ENCODE assay signal across 8 cellular contexts in the genomic region with DNA sequence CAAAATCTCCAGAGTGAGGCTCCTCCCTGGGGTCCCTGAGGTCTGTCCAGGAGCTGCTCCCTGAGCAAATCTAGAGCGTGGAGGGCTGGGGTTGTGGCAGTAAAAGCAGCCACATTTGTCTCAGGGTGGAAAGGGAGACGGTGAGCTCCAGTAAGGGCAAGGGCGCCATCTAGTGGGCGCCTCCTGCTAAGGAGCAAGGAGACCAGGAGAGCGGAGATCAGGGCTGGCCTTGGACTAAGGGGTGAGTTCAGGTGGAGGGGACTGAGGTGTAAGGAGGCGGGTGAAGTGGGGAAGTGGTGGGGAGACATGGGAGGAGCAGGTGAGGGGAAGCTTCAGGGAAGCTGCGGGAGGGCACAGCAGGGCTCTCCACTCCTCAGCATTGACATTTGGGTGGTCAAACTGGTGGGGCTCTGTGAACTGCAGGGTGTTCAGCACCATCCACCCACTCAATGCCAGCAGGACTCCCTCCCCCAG. TPM values are rescaled to one million over a fixed set of nuclear protein-coding genes. Genes with fewer than 3 reads are reported as not detected.
A peak's percentile ranks its signal among the peaks of the same experiment; 100 is the strongest.
DNase-seq lines count a peak whose midpoint lies in the region; TF ChIP-seq lines count a peak whose summit lies in the region.

No MANE protein-coding gene starts in this region.

- H3K36me3 Mint-ChIP-seq in osteocyte (ENCODE audit: unreplicated experiment) = no peaks in the 10 kb centered on the region

- H3K27me3 Mint-ChIP-seq in osteocyte (ENCODE audit: unreplicated experiment) = peaks cover 41% of the 10 kb centered on the region

- peak; percentile 76 for DNase-seq in DMS79 treated with DMSO at 0.1 percent for 48 hours (lab: John Stamatoyannopoulos, UW)
- peak; percentile 56 for DNase-seq in LHCN-M2 (ENCODE audit: low read depth)
- DNase-seq in RKO (ENCODE audit: low spot score) = peak; percentile 72
- DNase-seq in activated T-helper 1 cell treated with Interleukin-2 at 50 U/mL for 16 hours (ENCODE audit: low read depth) = peak; percentile 67
- peak; percentile 62 for DNase-seq in fibroblast of villous mesenchyme (ENCODE audit: low read depth)
- peak; percentile 90 for DNase-seq in osteocyte (ENCODE audit: extremely low spot score, unreplicated experiment)
- peak; percentile 66 to 75 for DNase-seq in thyroid gland
- no peak for DNase-seq in cerebellar nuclear complex (lab: John Stamatoyannopoulos, UW)

- H3K9me3 ChIP-seq in thyroid gland = no peaks in the 10 kb centered on the region

- no peak for TF ChIP-seq POLR2A in thyroid gland (IDR thresholded peaks at IDR 0.05)

- no peak overlapping the region for H3K4me3 Mint-ChIP-seq in osteocyte (ENCODE audit: unreplicated experiment)

- H3K36me3 ChIP-seq in thyroid gland = no peaks in the 10 kb centered on the region

- peak; percentile 97 for TF ChIP-seq CTCF in fibroblast of villous mesenchyme (IDR thresholded peaks at IDR 0.05; ENCODE audit: insufficient read depth, low read depth, low read length)
- peak; percentile 87 for TF ChIP-seq CTCF in osteocyte (IDR thresholded peaks at IDR 0.05)
- TF ChIP-seq CTCF in thyroid gland (IDR thresholded peaks at IDR 0.05) = peak; percentile 50 to 87 (median 68)

- no peak overlapping the region for H3K4me3 ChIP-seq in fibroblast of villous mesenchyme (ENCODE audit: low read depth, low read length)
- no peak overlapping the region for H3K4me3 ChIP-seq in thyroid gland (replicated peaks in 1 of 3)

- H3K9me3 Mint-ChIP-seq in osteocyte (ENCODE audit: unreplicated experiment) = no peaks in the 10 kb centered on the region

- H3K4me1 ChIP-seq in thyroid gland = no peaks in the 10 kb centered on the region

- 3 to 4% methylated on average over 7 of the region's 7 CpGs for WGBS in thyroid gland, 2 donors

- H3K4me1 Mint-ChIP-seq in osteocyte (ENCODE audit: unreplicated experiment) = no peaks in the 10 kb centered on the region

- H3K27ac ChIP-seq in thyroid gland = no peak overlapping the region

- intact Hi-C loops in thyroid gland (cut with DNase I) = loop anchor here (10.0 kb wide), 1 partner anchor 116 kb away; no protein-coding TSS in a partner anchor

- H3K27me3 ChIP-seq in thyroid gland = peaks cover 12% of the 10 kb centered on the region

- no peak overlapping the region for H3K27ac Mint-ChIP-seq in osteocyte (ENCODE audit: unreplicated experiment)

RNA-seq across cellular contexts. Expression of a gene that starts 5.3 kb away (rescaled TPM):
- not detected in 2 replicates for total RNA-seq in LHCN-M2 (2014; rRNA removed)
- not detected for polyA plus RNA-seq in LHCN-M2 (2012)
- not detected in 2 replicates for total RNA-seq in fibroblast of villous mesenchyme
- total RNA-seq in osteocyte = not detected in 2 replicates
- 10 to 100 TPM in 1 of 4 donors, 1 to 10 TPM in 1, under 1 TPM in 1, not detected in 1; 0.56 to 34.8 (median 2.6) TPM for total RNA-seq in thyroid gland

RNA-seq across cellular contexts. Expression of a gene that starts 56.2 kb away (rescaled TPM):
- total RNA-seq in LHCN-M2 (2014; rRNA removed) = not detected in 2 replicates
- not detected for polyA plus RNA-seq in LHCN-M2 (2012)
- not detected in 2 replicates for total RNA-seq in fibroblast of villous mesenchyme
- not detected in 2 replicates for total RNA-seq in osteocyte
- 1 to 10 TPM in 1 of 4 donors, under 1 TPM in 1, not detected in 2; 0.73 to 3.5 TPM for total RNA-seq in thyroid gland

Comparison
In these comparisons a context has a peak if more than half of its experiments do, and no peak if none do; other contexts are left out.
1. DNase-seq: peak in DMS79 treated with DMSO at 0.1 percent for 48 hours (single experiment), LHCN-M2 (single experiment), RKO (single experiment), activated T-helper 1 cell treated with Interleukin-2 at 50 U/mL for 16 hours (single experiment), fibroblast of villous mesenchyme (single experiment), osteocyte (single experiment) and thyroid gland (2 of 2); none in cerebellar nuclear complex (0 of 2).
2. Peak in every context shown above with its lines, with median percentiles within 50 percentile points of each other: CTCF ChIP-seq.